ENCODE assay signal across 1 cellular context in genomic region chr6:37393530-37393929, GRCh38.
TF ChIP-seq lines count a peak whose summit lies in the region.

No MANE protein-coding gene starts in this region.

TF ChIP-seq in WTC11, 78 proteins besides CTCF, POLR2A, EP300 and RAD21 (continued from another document):
- TF ChIP-seq ZNF425 (CRISPR knock-in tag; conservative IDR thresholded peaks at IDR 0.05) (no peak), NR3C1 (CRISPR knock-in tag; conservative IDR thresholded peaks at IDR 0.05; ENCODE audit: low read depth) (no peak), CDX4 (CRISPR knock-in tag; IDR thresholded peaks at IDR 0.05; ENCODE audit: borderline replicate concordance) (no peak), TEAD1 (CRISPR knock-in tag; IDR thresholded peaks at IDR 0.05) (no peak)
TF ChIP-seq in WTC11: peak in this region for 0.
